In genomic region chr12:74412607-74413230, GRCh38 we compare ENCODE assay signal across 8 cellular contexts.
DNase-seq lines count a peak whose midpoint lies in the region; ATAC-seq and TF ChIP-seq lines count a peak whose summit lies in the region.

No MANE protein-coding gene starts in this region.

- H3K79me2 ChIP-seq in PC-9 (ENCODE audit: low read depth): no peaks in the 10 kb centered on the region

- H3K9me2 ChIP-seq in PC-9 (ENCODE audit: insufficient read depth): no peaks in the 10 kb centered on the region

- H3K4me1 ChIP-seq in PC-9 (replicated peaks; ENCODE audit: insufficient read depth): no peaks in the 10 kb centered on the region

- peaks cover 3% of the 10 kb centered on the region; the same call in 1 of the 2 replicates for H4K20me1 ChIP-seq in PC-9 (ENCODE audit: insufficient read depth)

- ATAC-seq in GM21447 (IDR thresholded peaks at IDR 0.05; ENCODE audit: unreplicated experiment) (no peak), GM18511 (IDR thresholded peaks at IDR 0.05; ENCODE audit: unreplicated experiment) (no peak)

- TF ChIP-seq CTCF in GM12873 (IDR thresholded peaks at IDR 0.05; ENCODE audit: insufficient read depth, low read depth, low read length, missing control alignments): peak; percentile 11
- TF ChIP-seq CTCF in PC-9 (conservative IDR thresholded peaks at IDR 0.05): peak; percentile 69
- TF ChIP-seq CTCF in fibroblast of villous mesenchyme (IDR thresholded peaks at IDR 0.05; ENCODE audit: insufficient read depth, low read depth, low read length): peak; percentile 40

- no TSS peak for BruUV-seq in PC-9 (replicated peaks; lab: Mats Ljungman, UMichigan)

- H3K9me3 ChIP-seq in PC-9 (ENCODE audit: insufficient read depth, low read depth): no peaks in the 10 kb centered on the region

- no peaks in the 10 kb centered on the region for H3F3A ChIP-seq in PC-9 (ENCODE audit: insufficient read depth, low read depth)

- H3K36me3 ChIP-seq in PC-9 (ENCODE audit: low read depth): no peaks in the 10 kb centered on the region

- H3K4me3 ChIP-seq in PC-9 (no peak overlapping the region), fibroblast of villous mesenchyme (ENCODE audit: low read depth, low read length) (no peak overlapping the region)

- no peak overlapping the region for H3K27ac ChIP-seq in PC-9

- CTCF ChIA-PET in PC-9 (lab: Charles Lee): interaction anchor here (0.6 kb wide), 1 partner anchor 12 kb away, joined by 3 read pairs; no protein-coding TSS in a partner anchor

- DNase-seq in A172 (ENCODE audit: low spot score) (peak; percentile 25), PC-9 (no peak), fibroblast of villous mesenchyme (ENCODE audit: low read depth) (peak; percentile 11), D341Med (ENCODE audit: low spot score) (no peak)
- no peak for DNase-seq in activated CD4-positive, alpha-beta T cell treated with anti-CD3 and anti-CD28 coated beads, Interleukin-2, amount 50 U/mL, for 48 hours

- no peak overlapping the region for H2AFZ ChIP-seq in PC-9

- H3K27me3 ChIP-seq in PC-9 (ENCODE audit: insufficient read depth, low read depth): no peaks in the 10 kb centered on the region

- no peak overlapping the region for H3K4me2 ChIP-seq in PC-9

- intact Hi-C loops in PC-9 (cut with micrococcal nuclease; ENCODE audit: unreplicated experiment): loop anchor here (5.0 kb wide), 2 partner anchors 125 to 390 kb away; partner anchors contain the start of gene ATXN7L3B

- POLR2A ChIA-PET in PC-9 (lab: Charles Lee; ENCODE audit: unreplicated experiment): no interaction called here

Comparison
In these comparisons a context has a peak if more than half of its experiments do, and no peak if none do; other contexts are left out.
1. DNase-seq: peak in A172 (single experiment) and fibroblast of villous mesenchyme (single experiment); none in PC-9 (0 of 2), D341Med (single experiment) and activated CD4-positive, alpha-beta T cell treated with anti-CD3 and anti-CD28 coated beads, Interleukin-2, amount 50 U/mL, for 48 hours (0 of 2).
2. CTCF ChIP-seq: peak in every context shown above with its lines; median percentile 69 in PC-9; 40 in fibroblast of villous mesenchyme; 11 in GM12873.